Comparison of ENCODE assay signal across 25 cellular contexts in genomic region chr6:166608819-166609218, GRCh38. TPM values are rescaled to one million over a fixed set of nuclear protein-coding genes. Genes with fewer than 3 reads are reported as not detected.
DNase-seq lines count a peak whose midpoint lies in the region; ATAC-seq and TF ChIP-seq lines count a peak whose summit lies in the region.
"Had no signal": no experiment of that assay in that cellular context is flagged by ENCODE, and none has a peak within 500 bp of the region (broad histone marks: within the 10 kb centered on the region; RNA-seq: fewer than 3 reads in every experiment).

No MANE protein-coding gene starts in this region.

- DNase-seq in activated CD8-positive, alpha-beta memory T cell treated with anti-CD3 and anti-CD28 coated beads for 24 hours, result peak; percentile 26
- no peak for DNase-seq in activated CD8-positive, alpha-beta memory T cell treated with anti-CD3 and anti-CD28 coated beads, Interleukin-2, amount 50 U/mL, for 4 hours
- no peak for DNase-seq in esophagus muscularis mucosa (ENCODE audit: extremely low spot score)
- DNase-seq in mucosa of descending colon, result peak in 1 of 3 donors; percentile 33
- peak in 1 of 2 donors; percentile 4 for DNase-seq in vagina (ENCODE audit: extremely low spot score in 2 of 2)
- DNase-seq in activated T-cell treated with anti-CD3 and anti-CD28 coated beads for 4 hours, result no peak
- DNase-seq in NCI-H2107 treated with DMSO at 0.1 percent for 48 hours (lab: John Stamatoyannopoulos, UW; ENCODE audit: unreplicated experiment), result no peak
- DNase-seq: activated CD4-positive, CD25-positive, alpha-beta regulatory T cell treated with anti-CD3 and anti-CD28 coated beads, Interleukin-2, amount 50 U/mL, for 72 hours; activated naive CD4-positive, alpha-beta T cell treated with Interleukin-2 at 50 U/mL for 16 hours; activated T-cell treated with anti-CD3 and anti-CD28 coated beads, Interleukin-2, amount 50 U/mL, for 4 hours; anterior cingulate cortex; DMS153; Karpas-422; NCI-H1048; NCI-H187; NCI-H526 treated with DMSO at 0.1 percent for 48 hours; nephron progenitor cell; right cardiac atrium; stimulated activated CD4-positive, alpha-beta T cell treated with anti-CD3 and anti-CD28 coated beads, Interleukin-4, amount 100 ng/mL, for 4 hours; stimulated activated naive CD8-positive, alpha-beta T cell treated with anti-CD3 and anti-CD28 coated beads, Interleukin-15, Interleukin-2, amounts not matched to agents 100 U/mL and 50 U/mL, for 24 hours; tibial artery had no signal

- H3K4me1 ChIP-seq in esophagus muscularis mucosa (peaks cover 9 to 28% (median 27%) of the 10 kb centered on the region in 4 donors), mucosa of descending colon (ENCODE audit: low read depth) (peaks cover 2% of the 10 kb centered on the region), vagina (peaks cover 9% of the 10 kb centered on the region)
- H3K4me1 ChIP-seq: tibial artery had no signal

- intact Hi-C loops in esophagus muscularis mucosa (cut with DNase I), result no loop called here
- intact Hi-C loops in mucosa of descending colon (cut with DNase I, micrococcal nuclease), result no loop called here
- intact Hi-C loops in vagina (cut with DNase I), result no loop called here

- TF ChIP-seq POLR2A in esophagus muscularis mucosa (IDR thresholded peaks at IDR 0.05; ENCODE audit: low read depth), result no peak
- TF ChIP-seq POLR2A in vagina (IDR thresholded peaks at IDR 0.05), result no peak

- H3K27ac ChIP-seq in esophagus muscularis mucosa (replicated peaks in 1 of 4) (peak overlapping the region in 3 of 4 donors; percentile 3 to 40 (median 19)), vagina (peak overlapping the region; percentile 17)
- H3K27ac ChIP-seq: 22Rv1, parathyroid adenoma, tibial artery had no signal

- H3K36me3 ChIP-seq in esophagus muscularis mucosa, result no peaks in the 10 kb centered on the region
- no peaks in the 10 kb centered on the region for H3K36me3 ChIP-seq in mucosa of descending colon (ENCODE audit: low read depth)
- H3K36me3 ChIP-seq in vagina, result no peaks in the 10 kb centered on the region
- H3K36me3 ChIP-seq: gastroesophageal sphincter, tibial artery had no signal

- TF ChIP-seq EP300 in esophagus muscularis mucosa (IDR thresholded peaks at IDR 0.05), result no peak

- H3K9me3 ChIP-seq in esophagus muscularis mucosa (no peaks in the 10 kb centered on the region), mucosa of descending colon (no peaks in the 10 kb centered on the region), vagina (no peaks in the 10 kb centered on the region)
- H3K9me3 ChIP-seq: gastroesophageal sphincter, tibial artery had no signal

- H3K4me3 ChIP-seq in esophagus muscularis mucosa, result no peak overlapping the region
- no peak overlapping the region for H3K4me3 ChIP-seq in mucosa of descending colon
- no peak overlapping the region for H3K4me3 ChIP-seq in vagina
- H3K4me3 ChIP-seq: gastroesophageal sphincter, tibial artery had no signal

- peak; percentile 68 for ATAC-seq in mucosa of descending colon
- ATAC-seq in GM21737 (IDR thresholded peaks at IDR 0.05; ENCODE audit: unreplicated experiment), result no peak
- ATAC-seq: activated T-cell treated with anti-CD3 and anti-CD28 coated beads, Interleukin-2, amount 50 U/mL, for 4 hours; gastroesophageal sphincter; right cardiac atrium; stimulated activated naive CD8-positive, alpha-beta T cell treated with anti-CD3 and anti-CD28 coated beads, Interleukin-15, Interleukin-2, amounts not matched to agents 100 U/mL and 50 U/mL, for 24 hours had no signal

- WGBS in esophagus muscularis mucosa, result 77% methylated on average over 3 of the region's 3 CpGs

- H3K27me3 ChIP-seq in esophagus muscularis mucosa, result no peaks in the 10 kb centered on the region
- no peaks in the 10 kb centered on the region for H3K27me3 ChIP-seq in vagina
- H3K27me3 ChIP-seq: gastroesophageal sphincter, tibial artery had no signal

- TF ChIP-seq CTCF in esophagus muscularis mucosa (IDR thresholded peaks at IDR 0.05) (no peak), mucosa of descending colon (IDR thresholded peaks at IDR 0.05) (no peak), vagina (IDR thresholded peaks at IDR 0.05) (no peak)

RNA-seq across cellular contexts. Expression of gene RPS6KA2, which starts 18.2 kb away (rescaled TPM):
- 100 to 1,000 TPM in 3 of 4 donors, 10 to 100 TPM in 1; 83.9 to 126 (median 112) TPM for total RNA-seq in esophagus muscularis mucosa
- 10 to 100 TPM in 2 of 3 donors, 1 to 10 TPM in 1; 8.6 to 21.3 (median 18.7) TPM for total RNA-seq in mucosa of descending colon
- total RNA-seq in vagina, result 65.1 TPM

RNA-seq across cellular contexts. Expression of gene RAMACL, which starts 22.3 kb away (rescaled TPM):
- total RNA-seq in esophagus muscularis mucosa (1 to 10 TPM; 1.2 to 2.9 (median 2.1) TPM), mucosa of descending colon (1 to 10 TPM in 1 of 3 donors, under 1 TPM in 2; 0.66 to 1.7 (median 0.92) TPM), vagina (2.2 TPM)
